In the genomic region with DNA sequence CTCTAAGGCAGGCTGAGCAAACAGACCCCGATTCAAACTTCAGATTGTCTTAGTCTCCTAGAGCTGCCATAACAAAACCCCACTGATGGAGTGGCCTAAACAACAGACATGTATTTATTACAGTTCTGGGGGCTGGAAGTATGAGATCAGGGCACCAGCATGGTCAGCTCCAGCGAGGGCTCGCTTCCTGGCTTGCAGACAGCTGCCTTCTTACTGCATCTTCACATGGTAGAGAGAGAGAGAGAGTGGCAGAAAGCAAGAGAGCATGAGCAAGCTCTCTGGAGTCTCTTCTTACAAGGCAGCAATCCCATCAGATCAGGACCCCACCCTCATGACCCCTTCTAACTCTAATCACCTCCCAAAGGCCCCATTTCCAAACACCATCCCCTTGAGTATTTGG, we compare ENCODE assay signal across 15 cellular contexts. TPM values are rescaled to one million over a fixed set of nuclear protein-coding genes. Genes with fewer than 3 reads are reported as not detected.
"Had no signal": no experiment of that assay in that cellular context is flagged by ENCODE, and none has a peak within 500 bp of the region (broad histone marks: within the 10 kb centered on the region; RNA-seq: fewer than 3 reads in every experiment).

No MANE protein-coding gene starts in this region.

- H3K27ac ChIP-seq: body of pancreas, colonic mucosa, esophagus muscularis mucosa, heart right ventricle, thyroid gland had no signal

- H3K27me3 ChIP-seq: body of pancreas, colonic mucosa, esophagus muscularis mucosa, thyroid gland had no signal

- H3K9me3 Mint-ChIP-seq: naive thymus-derived CD8-positive, alpha-beta T cell; T-helper 2 cell treated with Interferon-gamma antibody and Interleukin-4, amounts not matched to agents 5 μg/mL and 100 μg/mL, for 36 hours had no signal

- H3K4me3 ChIP-seq: body of pancreas, colonic mucosa, esophagus muscularis mucosa, heart right ventricle, thyroid gland had no signal

- H3K27ac Mint-ChIP-seq: T-helper 2 cell treated with Interferon-gamma antibody and Interleukin-4, amounts not matched to agents 5 μg/mL and 100 μg/mL, for 36 hours had no signal

- H3K36me3 ChIP-seq: colonic mucosa, esophagus muscularis mucosa, heart right ventricle, thyroid gland had no signal

- H3K4me3 Mint-ChIP-seq: naive thymus-derived CD8-positive, alpha-beta T cell had no signal

- H3K4me1 ChIP-seq: body of pancreas, colonic mucosa, esophagus muscularis mucosa, heart right ventricle had no signal

- H3K9me3 ChIP-seq: body of pancreas, colonic mucosa, esophagus muscularis mucosa, heart right ventricle, thyroid gland had no signal

- ATAC-seq: body of pancreas; heart right ventricle; naive thymus-derived CD8-positive, alpha-beta T cell had no signal

- H3K36me3 Mint-ChIP-seq: naive thymus-derived CD8-positive, alpha-beta T cell had no signal

- DNase-seq: activated CD4-positive, alpha-beta T cell treated with anti-CD3 and anti-CD28 coated beads, Interleukin-2, amount 50 U/mL, for 4 hours; activated naive CD4-positive, alpha-beta T cell; central memory CD4-positive, alpha-beta T cell; colonic mucosa; heart right ventricle; mesendoderm; naive thymus-derived CD8-positive, alpha-beta T cell; occipital lobe; retina; stimulated activated CD4-positive, alpha-beta T cell treated with anti-CD3 and anti-CD28 coated beads, Interleukin-2, amount 100 ng/mL, for 24 hours; stimulated activated naive CD4-positive, alpha-beta T cell treated with Interleukin-2 at 50 U/mL for 16 hours; thyroid gland had no signal

RNA-seq across cellular contexts. Expression of a gene that starts 22.3 kb away (rescaled TPM):
- total RNA-seq: naive thymus-derived CD8-positive, alpha-beta T cell had no signal
- polyA plus RNA-seq: naive thymus-derived CD8-positive, alpha-beta T cell had no signal
